1 cellular context compared by ENCODE assay signal in genomic region chr14:50649691-50650090, GRCh38.
TF ChIP-seq lines count a peak whose summit lies in the region.

No MANE protein-coding gene starts in this region.

TF ChIP-seq in IMR-90, 13 proteins besides CTCF, POLR2A, EP300 and RAD21 (continued from another document):
- TF ChIP-seq USF2 (IDR thresholded peaks at IDR 0.05; ENCODE audit: low read depth, low read length) = no peak
- no peak for TF ChIP-seq MAFK (IDR thresholded peaks at IDR 0.05; ENCODE audit: low read depth, low read length)
- TF ChIP-seq CEBPB (IDR thresholded peaks at IDR 0.05; ENCODE audit: low read depth, low read length) = no peak
- TF ChIP-seq BHLHE40 (IDR thresholded peaks at IDR 0.05; ENCODE audit: low read depth, low read length) = no peak
- no peak for TF ChIP-seq RFX5 (IDR thresholded peaks at IDR 0.05; ENCODE audit: low read depth, low read length)
- TF ChIP-seq SMC3 (IDR thresholded peaks at IDR 0.05; ENCODE audit: low read depth, low read length) = no peak
- TF ChIP-seq FOS (IDR thresholded peaks at IDR 0.05; ENCODE audit: low read depth, low read length) = no peak
- TF ChIP-seq CHD1 (IDR thresholded peaks at IDR 0.05; ENCODE audit: low read depth, low read length) = no peak
